ENCODE assay signal across 8 cellular contexts in genomic region chr1:59976194-59977074, GRCh38. TPM values are rescaled to one million over a fixed set of nuclear protein-coding genes. Genes with fewer than 3 reads are reported as not detected.
A peak's percentile ranks its signal among the peaks of the same experiment; 100 is the strongest.
DNase-seq lines count a peak whose midpoint lies in the region; ATAC-seq and TF ChIP-seq lines count a peak whose summit lies in the region.

No MANE protein-coding gene starts in this region.

- no peak overlapping the region for H2AFZ ChIP-seq in GM23338

- H3K36me3 ChIP-seq in GM23338 (ENCODE audit: insufficient read depth), result no peaks in the 10 kb centered on the region

- H4K20me1 ChIP-seq in GM23338 (replicated peaks; ENCODE audit: insufficient read depth), result no peaks in the 10 kb centered on the region

- peaks cover 3% of the 10 kb centered on the region; the same call in 1 of the 2 replicates for H3K27me3 ChIP-seq in GM23338 (ENCODE audit: insufficient read depth)

- H3K27ac Mint-ChIP-seq in GM23338, result no peak overlapping the region

- 0 out of 2 replicates have a peak, but pooled peaks cover 2% of the 10 kb centered on the region for H3K4me1 ChIP-seq in GM23338 (ENCODE audit: insufficient read depth)

- H3K79me2 ChIP-seq in GM23338 (replicated peaks; ENCODE audit: insufficient read depth), result no peaks in the 10 kb centered on the region

- 0 out of 3 replicates have a peak, but pooled peaks cover 1% of the 10 kb centered on the region for H3K4me1 Mint-ChIP-seq in GM23338

- no peaks in the 10 kb centered on the region for H3F3A ChIP-seq in GM23338 (replicated peaks; ENCODE audit: low read depth)

- H3K9me2 ChIP-seq in GM23338 (ENCODE audit: insufficient read depth), result no peaks in the 10 kb centered on the region

- peak overlapping the region; percentile 52 for H3K4me2 ChIP-seq in GM23338

- no peaks in the 10 kb centered on the region for H3K9me3 Mint-ChIP-seq in GM23338

- H3K27ac ChIP-seq in GM23338 (ENCODE audit: low read depth), result no peak overlapping the region

- DNase-seq in Caki2 (ENCODE audit: low read depth) (peak; percentile 27), GM23338 (ENCODE audit: low spot score) (peak; percentile 83), NCI-H1417 (lab: John Stamatoyannopoulos, UW) (peak; percentile 45 to 71 (median 71)), T follicular helper cell (ENCODE audit: low read depth) (peak; percentile 3), T47D (ENCODE audit: low read depth in 1 of 2, low spot score in 1 of 2) (peak; percentile 50 to 57), iris pigment epithelial cell (ENCODE audit: low read depth) (peak; percentile 49)
- DNase-seq in stimulated activated CD4-positive, alpha-beta T cell treated with anti-CD3 and anti-CD28 coated beads, Interleukin-15, amount 100 ng/mL, for 48 hours (ENCODE audit: low read depth in 2 of 2), result peak; percentile 10 to 44

- peak; percentile 81 to 91 for TF ChIP-seq CTCF in GM23338 (conservative IDR thresholded peaks at IDR 0.05; ENCODE audit: low read depth in 2 of 2)

- in situ Hi-C loops in Caki2 (cut with HindIII; ENCODE audit: low pct_unique_long_range_greater_than_20kb, low sequenced_read_pairs), result no loop called here
- in situ Hi-C loops in T47D (cut with HindIII; ENCODE audit: low pct_unique_long_range_greater_than_20kb, low sequenced_read_pairs), result no loop called here

- no peaks in the 10 kb centered on the region for H3K36me3 Mint-ChIP-seq in GM23338 (ENCODE audit: low read depth)

- H3K4me3 Mint-ChIP-seq in GM23338, result peak overlapping the region; percentile 53; the same call in 2 of the 3 replicates

- peaks cover 3% of the 10 kb centered on the region for H3K27me3 Mint-ChIP-seq in GM23338 (ENCODE audit: insufficient read depth, low read depth, poor library complexity)

- peak overlapping the region; percentile 39 for H3K4me3 ChIP-seq in GM23338

- ATAC-seq in GM23338 (peak; percentile 85), GM18907 (IDR thresholded peaks at IDR 0.05; ENCODE audit: unreplicated experiment) (no peak)

TF ChIP-seq in GM23338, 12 proteins besides CTCF, POLR2A, EP300 and RAD21:
- no peak for TF ChIP-seq JUNB (IDR thresholded peaks at IDR 0.05; ENCODE audit: unreplicated experiment)
- TF ChIP-seq ZNF114 (CRISPR knock-in tag; IDR thresholded peaks at IDR 0.05), result no peak
- no peak for TF ChIP-seq ETS1 (IDR thresholded peaks at IDR 0.05)
- TF ChIP-seq REST (IDR thresholded peaks at IDR 0.05; ENCODE audit: unreplicated experiment), result no peak
- TF ChIP-seq ZNF331 (CRISPR knock-in tag; IDR thresholded peaks at IDR 0.05; ENCODE audit: low read depth), result no peak
- no peak for TF ChIP-seq POLR2AphosphoS5 (IDR thresholded peaks at IDR 0.05; ENCODE audit: low read depth)
- TF ChIP-seq STAT1 (IDR thresholded peaks at IDR 0.05; ENCODE audit: unreplicated experiment), result no peak
- no peak for TF ChIP-seq CREB1 (CRISPR knock-in tag; IDR thresholded peaks at IDR 0.05; ENCODE audit: low read depth)
- no peak for TF ChIP-seq NANOG (IDR thresholded peaks at IDR 0.05; ENCODE audit: borderline replicate concordance)
- no peak for TF ChIP-seq EZH2 (IDR thresholded peaks at IDR 0.05; ENCODE audit: low read depth, unreplicated experiment)
- no peak for TF ChIP-seq ZNF462 (CRISPR knock-in tag; IDR thresholded peaks at IDR 0.05)

RNA-seq across cellular contexts. Expression of gene CYP2J2, which starts 49.9 kb away (rescaled TPM):
- total RNA-seq in Caki2 (2014; rRNA removed; shearing (Covaris generic); ENCODE audit: low replicate concordance), result 0.20 and 4.5 TPM in 2 replicates
- 1.5 and 2.3 TPM in 2 replicates for total RNA-seq in GM23338 (2014; rRNA removed; shearing (Covaris generic))
- 1.1 and 1.4 TPM in 2 replicates for polyA plus RNA-seq in GM23338 (2016; fragmentation: Nextera tagmentation; extraction: Ambion mirVana)

Comparison
In these comparisons a context has a peak if more than half of its experiments do, and no peak if none do; other contexts are left out.
1. DNase-seq: peak in every context shown above with its lines; median percentile 83 in GM23338; 71 in NCI-H1417; 54 in T47D; 49 in iris pigment epithelial cell; 27 in Caki2; 27 in stimulated activated CD4-positive, alpha-beta T cell treated with anti-CD3 and anti-CD28 coated beads, Interleukin-15, amount 100 ng/mL, for 48 hours; 3 in T follicular helper cell.